ENCODE assay signal across 9 cellular contexts in genomic region chr17:37273419-37274051, GRCh38.
A peak's percentile ranks its signal among the peaks of the same experiment; 100 is the strongest.
DNase-seq lines count a peak whose midpoint lies in the region; ATAC-seq and TF ChIP-seq lines count a peak whose summit lies in the region.
"Had no signal": no experiment of that assay in that cellular context is flagged by ENCODE, and none has a peak within 500 bp of the region (broad histone marks: within the 10 kb centered on the region; RNA-seq: fewer than 3 reads in every experiment).

No MANE protein-coding gene starts in this region.

- H3K9me3 Mint-ChIP-seq in WTC11: no peaks in the 10 kb centered on the region

- H3K36me3 Mint-ChIP-seq in WTC11: peaks cover 59% of the 10 kb centered on the region
- peaks cover 12% of the 10 kb centered on the region for H3K36me3 Mint-ChIP-seq in T-helper 17 cell (ENCODE audit: low read depth)

- POLR2A ChIA-PET in WTC11 (lab: Charles Lee) (no interaction called here), GM10248 (lab: Yijun Ruan, JAX) (no interaction called here)

- DNase-seq in AG08396 (ENCODE audit: low spot score) (peak; percentile 55), HT-29 (ENCODE audit: low spot score) (peak; percentile 22), WTC11 (ENCODE audit: low spot score) (no peak), left lobe of liver (ENCODE audit: low spot score) (no peak), GM10248 (ENCODE audit: extremely low spot score) (no peak), NCI-H345 (lab: John Stamatoyannopoulos, UW) (no peak), T-helper 17 cell (no peak)
- DNase-seq: body of pancreas had no signal

- H3K9me3 ChIP-seq in T-helper 17 cell (ENCODE audit: control insufficient read depth, low read length, poor library complexity, severe bottlenecking): no peaks in the 10 kb centered on the region
- H3K9me3 ChIP-seq: body of pancreas had no signal

- H3K4me1 Mint-ChIP-seq in WTC11: no peaks in the 10 kb centered on the region
- H3K4me1 Mint-ChIP-seq in T-helper 17 cell: peaks cover 7% of the 10 kb centered on the region

- no peak overlapping the region for H3K27ac Mint-ChIP-seq in WTC11
- no peak overlapping the region for H3K27ac Mint-ChIP-seq in T-helper 17 cell

- no peaks in the 10 kb centered on the region for H3K27me3 Mint-ChIP-seq in WTC11 (ENCODE audit: low read depth)
- H3K27me3 Mint-ChIP-seq in T-helper 17 cell: no peaks in the 10 kb centered on the region

- H3K4me3 Mint-ChIP-seq in WTC11 (no peak overlapping the region), T-helper 17 cell (no peak overlapping the region)

- CTCF ChIA-PET in WTC11 (lab: Charles Lee) (interaction anchor here (1.1 kb wide), 1 partner anchor 100 kb away, joined by 4 read pairs; no protein-coding TSS in a partner anchor), GM10248 (lab: Yijun Ruan, JAX) (interaction anchor here (1.4 to 2.0 kb wide), 2 partner anchors 9 to 10 kb away, joined by 4 to 5 read pairs; no protein-coding TSS in a partner anchor)

- peak; percentile 60 for ATAC-seq in WTC11
- peak; percentile 21 for ATAC-seq in left lobe of liver
- ATAC-seq in HG02588 (IDR thresholded peaks at IDR 0.05; ENCODE audit: unreplicated experiment): no peak
- no peak for ATAC-seq in T-helper 17 cell
- ATAC-seq: body of pancreas had no signal

- TF ChIP-seq CTCF in WTC11 (IDR thresholded peaks at IDR 0.05): no peak
- TF ChIP-seq CTCF in GM10248 (IDR thresholded peaks at IDR 0.05; ENCODE audit: control extremely low read depth, extremely low read depth, low read depth, missing control alignments): no peak

TF ChIP-seq in WTC11, 78 proteins besides CTCF, POLR2A, EP300 and RAD21:
- TF ChIP-seq ZNF263 (CRISPR knock-in tag; IDR thresholded peaks at IDR 0.05; ENCODE audit: low read depth): no peak
- TF ChIP-seq ETV6 (CRISPR knock-in tag; IDR thresholded peaks at IDR 0.05): no peak
- TF ChIP-seq AFF4 (CRISPR knock-in tag; IDR thresholded peaks at IDR 0.05; ENCODE audit: borderline replicate concordance): no peak
- TF ChIP-seq SMAD3 (CRISPR knock-in tag; IDR thresholded peaks at IDR 0.05; ENCODE audit: borderline replicate concordance): no peak
- TF ChIP-seq KAT7 (CRISPR knock-in tag; IDR thresholded peaks at IDR 0.05; ENCODE audit: borderline replicate concordance): no peak
- no peak for TF ChIP-seq ZNF317 (CRISPR knock-in tag; IDR thresholded peaks at IDR 0.05; ENCODE audit: borderline replicate concordance, low read depth)
- no peak for TF ChIP-seq MYBL2 (CRISPR knock-in tag; IDR thresholded peaks at IDR 0.05)
- TF ChIP-seq, protein P1, sequence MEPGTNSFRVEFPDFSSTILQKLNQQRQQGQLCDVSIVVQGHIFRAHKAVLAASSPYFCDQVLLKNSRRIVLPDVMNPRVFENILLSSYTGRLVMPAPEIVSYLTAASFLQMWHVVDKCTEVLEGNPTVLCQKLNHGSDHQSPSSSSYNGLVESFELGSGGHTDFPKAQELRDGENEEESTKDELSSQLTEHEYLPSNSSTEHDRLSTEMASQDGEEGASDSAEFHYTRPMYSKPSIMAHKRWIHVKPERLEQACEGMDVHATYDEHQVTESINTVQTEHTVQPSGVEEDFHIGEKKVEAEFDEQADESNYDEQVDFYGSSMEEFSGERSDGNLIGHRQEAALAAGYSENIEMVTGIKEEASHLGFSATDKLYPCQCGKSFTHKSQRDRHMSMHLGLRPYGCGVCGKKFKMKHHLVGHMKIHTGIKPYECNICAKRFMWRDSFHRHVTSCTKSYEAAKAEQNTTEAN (CRISPR knock-in tag; IDR thresholded peaks at IDR 0.05): no peak
- TF ChIP-seq GRHL2 (CRISPR knock-in tag; IDR thresholded peaks at IDR 0.05; ENCODE audit: insufficient replicate concordance, severe bottlenecking): no peak
- TF ChIP-seq OVOL2 (CRISPR knock-in tag; IDR thresholded peaks at IDR 0.05; ENCODE audit: borderline replicate concordance): no peak
- TF ChIP-seq CREM (CRISPR knock-in tag; IDR thresholded peaks at IDR 0.05): no peak
- no peak for TF ChIP-seq NR1H2 (CRISPR knock-in tag; IDR thresholded peaks at IDR 0.05)
- TF ChIP-seq ATF6 (CRISPR knock-in tag; IDR thresholded peaks at IDR 0.05): no peak

Comparison
In these comparisons a context has a peak if more than half of its experiments do, and no peak if none do; other contexts are left out.
1. DNase-seq: peak in AG08396 (single experiment) and HT-29 (single experiment); none in WTC11 (single experiment), left lobe of liver (single experiment), GM10248 (single experiment), NCI-H345 (single experiment) and T-helper 17 cell (0 of 3).
2. ATAC-seq: peak in WTC11 (single experiment) and left lobe of liver (single experiment); none in HG02588 (single experiment) and T-helper 17 cell (single experiment).